10 cellular contexts compared by ENCODE assay signal in the genomic region with DNA sequence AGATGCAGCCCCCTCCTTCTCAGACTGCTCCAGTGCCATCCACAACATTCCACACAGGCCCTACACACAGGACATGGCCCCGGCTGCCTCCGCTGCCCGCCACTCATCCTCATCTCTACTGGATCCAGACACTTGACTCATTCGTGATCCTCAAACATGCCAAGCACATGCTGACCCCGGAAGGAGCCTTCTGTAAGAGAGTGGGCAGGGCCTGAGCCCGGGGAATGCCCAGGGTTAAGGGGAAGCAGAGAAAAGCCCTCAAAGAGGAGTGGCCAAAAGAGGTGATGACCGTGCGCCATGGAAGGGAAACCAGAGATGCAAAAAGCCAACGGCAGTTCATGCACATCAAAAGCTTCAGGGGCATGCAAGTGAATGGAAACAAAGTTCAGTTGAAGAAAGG. TPM values are rescaled to one million over a fixed set of nuclear protein-coding genes. Genes with fewer than 3 reads are reported as not detected.
DNase-seq lines count a peak whose midpoint lies in the region; ATAC-seq, FAIRE-seq and TF ChIP-seq lines count a peak whose summit lies in the region.
"Had no signal": no experiment of that assay in that cellular context is flagged by ENCODE, and none has a peak within 500 bp of the region (broad histone marks: within the 10 kb centered on the region; RNA-seq: fewer than 3 reads in every experiment).

No MANE protein-coding gene starts in this region.

- peak overlapping the region; percentile 72 for H3K4me3 Mint-ChIP-seq in activated T-helper 17 cell treated with anti-CD3 and anti-CD28 coated beads, Interleukin-2, amount 50 U/mL, for 72 hours

- BruUV-seq in PC-3 (replicated peaks; lab: Mats Ljungman, UMichigan), result no TSS peak

- no peaks in the 10 kb centered on the region for H3K4me1 ChIP-seq in PC-3 (ENCODE audit: insufficient read depth, low read length)

- DNase-seq in stimulated activated CD8-positive, alpha-beta memory T cell treated with anti-CD3 and anti-CD28 coated beads, Interleukin-7, amount 100 ng/mL, for 24 hours (ENCODE audit: low read depth), result peak; percentile 14
- DNase-seq in PC-3, result no peak
- DNase-seq in hepatic stellate cell (ENCODE audit: low spot score), result no peak
- no peak for DNase-seq in RCC 7860 (ENCODE audit: low spot score)
- DNase-seq in MG63, result no peak

- H3K27me3 Mint-ChIP-seq in activated T-helper 17 cell treated with anti-CD3 and anti-CD28 coated beads, Interleukin-2, amount 50 U/mL, for 72 hours, result no peaks in the 10 kb centered on the region

- H3K27ac Mint-ChIP-seq in activated T-helper 17 cell treated with anti-CD3 and anti-CD28 coated beads, Interleukin-2, amount 50 U/mL, for 72 hours, result peak overlapping the region; percentile 3

- H4K20me1 ChIP-seq in PC-3 (ENCODE audit: low read length), result no peaks in the 10 kb centered on the region

- no peak for TF ChIP-seq CTCF in PC-3 (conservative IDR thresholded peaks at IDR 0.05; ENCODE audit: low read depth, low read length)

- intact Hi-C loops in PC-3 (cut with micrococcal nuclease), result no loop called here

- H3K9me3 Mint-ChIP-seq in activated T-helper 17 cell treated with anti-CD3 and anti-CD28 coated beads, Interleukin-2, amount 50 U/mL, for 72 hours, result no peaks in the 10 kb centered on the region

- POLR2A ChIA-PET in PC-3 (lab: Charles Lee; ENCODE audit: unreplicated experiment), result no interaction called here

- no peaks in the 10 kb centered on the region for H3F3A ChIP-seq in PC-3 (ENCODE audit: low read length, unreplicated experiment)

- peak; percentile 80 for ATAC-seq in GM19324 (IDR thresholded peaks at IDR 0.05; ENCODE audit: low FRiP score, unreplicated experiment)
- peak; percentile 84 for ATAC-seq in HG03135 (IDR thresholded peaks at IDR 0.05; ENCODE audit: unreplicated experiment)
- ATAC-seq in activated T-helper 17 cell treated with anti-CD3 and anti-CD28 coated beads, Interleukin-2, amount 50 U/mL, for 72 hours (replicated peaks), result peak; percentile 80
- ATAC-seq in PC-3, result no peak

- H3K4me3 ChIP-seq in PC-3 (ENCODE audit: low read length) (no peak overlapping the region), MG63 (no peak overlapping the region)

- H3K9me2 ChIP-seq in PC-3 (replicated peaks; ENCODE audit: low read length), result no peaks in the 10 kb centered on the region

- H3K9me3 ChIP-seq in PC-3 (ENCODE audit: low read length) (peaks cover 5% of the 10 kb centered on the region; the same call in 1 of the 2 replicates), MG63 (peaks cover 5% of the 10 kb centered on the region)

- H3K4me2 ChIP-seq in PC-3 (ENCODE audit: low read length), result no peak overlapping the region
- H3K4me2 ChIP-seq: KMS-11 had no signal

- no peak for FAIRE-seq in RCC 7860 (lab: Jason Lieb, UNC)

- H2AFZ ChIP-seq in PC-3 (ENCODE audit: low read length), result no peak overlapping the region

- peaks cover 95% of the 10 kb centered on the region for H3K36me3 Mint-ChIP-seq in activated T-helper 17 cell treated with anti-CD3 and anti-CD28 coated beads, Interleukin-2, amount 50 U/mL, for 72 hours (ENCODE audit: low read depth)

- peaks cover 46% of the 10 kb centered on the region for H3K4me1 Mint-ChIP-seq in activated T-helper 17 cell treated with anti-CD3 and anti-CD28 coated beads, Interleukin-2, amount 50 U/mL, for 72 hours

- H3K36me3 ChIP-seq in PC-3 (ENCODE audit: low read depth, low read length) (no peaks in the 10 kb centered on the region), MG63 (0 out of 2 replicates have a peak, but pooled peaks cover 3% of the 10 kb centered on the region)

- H3K27me3 ChIP-seq in PC-3 (ENCODE audit: low read length), result no peaks in the 10 kb centered on the region
- no peaks in the 10 kb centered on the region for H3K27me3 ChIP-seq in MG63

- no peak overlapping the region for H3K27ac ChIP-seq in PC-3 (ENCODE audit: low read length)
- H3K27ac ChIP-seq: epithelial cell of prostate, KMS-11 had no signal

- H3K9ac ChIP-seq in PC-3 (ENCODE audit: low read length), result no peak overlapping the region
- H3K9ac ChIP-seq: KMS-11 had no signal

- H3K79me2 ChIP-seq in PC-3 (ENCODE audit: low read length), result no peaks in the 10 kb centered on the region

- CTCF ChIA-PET in PC-3 (lab: Charles Lee), result no interaction called here

RNA-seq across cellular contexts. Expression of a gene that starts 46.1 kb away (rescaled TPM):
- total RNA-seq in activated T-helper 17 cell treated with anti-CD3 and anti-CD28 coated beads, Interleukin-2, amount 50 U/mL, for 72 hours, result 100 to 1,000 TPM; 112 to 139 TPM
- total RNA-seq in PC-3 (2014; rRNA removed), result 9.7 and 12.3 TPM in 2 replicates
- 42.1 and 44.1 TPM in 2 replicates for total RNA-seq in MG63 (2014; rRNA removed; shearing (Covaris generic); ENCODE audit: low replicate concordance)
